17 cellular contexts compared by ENCODE assay signal in the genomic region with DNA sequence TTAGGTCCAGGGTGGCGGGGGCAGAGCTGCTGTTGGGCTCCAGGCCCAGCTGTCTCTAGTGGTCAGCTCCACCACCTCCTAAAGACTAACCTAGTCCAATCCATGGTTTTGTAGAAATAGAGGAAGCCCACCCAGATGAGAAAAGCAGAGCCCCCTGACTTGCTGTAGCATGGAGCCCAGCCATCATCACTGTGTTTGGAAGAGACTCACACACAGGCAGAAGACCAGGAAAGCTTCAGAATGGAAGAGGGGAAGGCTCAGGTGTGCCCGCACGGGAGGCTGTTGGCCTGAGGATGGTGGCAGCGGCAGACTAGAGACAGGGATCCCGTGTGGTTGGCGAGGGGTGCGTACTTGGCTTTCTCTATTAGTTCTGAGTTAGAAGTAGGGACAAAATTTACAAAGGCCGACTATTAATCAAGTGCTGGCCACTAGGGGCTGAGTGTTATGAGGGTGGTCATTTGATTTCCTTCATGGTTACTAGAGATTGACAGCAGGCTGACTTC.
DNase-seq lines count a peak whose midpoint lies in the region; ATAC-seq and TF ChIP-seq lines count a peak whose summit lies in the region.
"Had no signal": no experiment of that assay in that cellular context is flagged by ENCODE, and none has a peak within 500 bp of the region (broad histone marks: within the 10 kb centered on the region; RNA-seq: fewer than 3 reads in every experiment).

No MANE protein-coding gene starts in this region.

- peaks cover 22% of the 10 kb centered on the region for H3K27me3 Mint-ChIP-seq in chondrocyte (ENCODE audit: low read depth)
- H3K27me3 Mint-ChIP-seq in stimulated activated naive B cell treated with anti-CD40 and anti-IgM and Interleukin-4, amounts not matched to agents 10 μg/mL and 1 μg/mL and 100 μg/mL, for 72 hours = peaks cover 3 to 6% of the 10 kb centered on the region in 2 donors
- H3K27me3 Mint-ChIP-seq: CD4-positive, CD25-positive, alpha-beta regulatory T cell had no signal

- H3K36me3 Mint-ChIP-seq in chondrocyte (ENCODE audit: low read depth) = no peaks in the 10 kb centered on the region
- no peaks in the 10 kb centered on the region for H3K36me3 Mint-ChIP-seq in stimulated activated naive B cell treated with anti-CD40 and anti-IgM and Interleukin-4, amounts not matched to agents 10 μg/mL and 1 μg/mL and 100 μg/mL, for 72 hours
- H3K36me3 Mint-ChIP-seq: CD4-positive, CD25-positive, alpha-beta regulatory T cell; CD8-positive, alpha-beta T cell had no signal

- intact Hi-C loops in esophagus muscularis mucosa (cut with DNase I) = no loop called here

- no peak overlapping the region for H3K27ac ChIP-seq in coronary artery
- H3K27ac ChIP-seq in esophagus muscularis mucosa (replicated peaks in 1 of 4) = no peak overlapping the region
- H3K27ac ChIP-seq: GM23248 had no signal

- no peak overlapping the region for H3K4me3 ChIP-seq in coronary artery
- H3K4me3 ChIP-seq in esophagus muscularis mucosa = no peak overlapping the region
- H3K4me3 ChIP-seq: GM23248 had no signal

- TF ChIP-seq CTCF in chondrocyte (IDR thresholded peaks at IDR 0.05) = no peak
- TF ChIP-seq CTCF in coronary artery (IDR thresholded peaks at IDR 0.05) = no peak
- TF ChIP-seq CTCF in esophagus muscularis mucosa (IDR thresholded peaks at IDR 0.05) = no peak

- 93% methylated on average over 7 of the region's 8 CpGs for WGBS in esophagus muscularis mucosa

- peaks cover 0 to 57% (median 0%) of the 10 kb centered on the region in 4 donors for H3K27me3 ChIP-seq in esophagus muscularis mucosa

- H3K9me3 ChIP-seq in esophagus muscularis mucosa = no peaks in the 10 kb centered on the region
- H3K9me3 ChIP-seq: Caco-2 had no signal

- H3K36me3 ChIP-seq in esophagus muscularis mucosa = no peaks in the 10 kb centered on the region

- no peak overlapping the region for H3K27ac Mint-ChIP-seq in chondrocyte (ENCODE audit: unreplicated experiment)
- H3K27ac Mint-ChIP-seq in stimulated activated naive B cell treated with anti-CD40 and anti-IgM and Interleukin-4, amounts not matched to agents 10 μg/mL and 1 μg/mL and 100 μg/mL, for 72 hours = peak overlapping the region; percentile 28
- H3K27ac Mint-ChIP-seq: CD8-positive, alpha-beta T cell had no signal

- TF ChIP-seq EP300 in esophagus muscularis mucosa (IDR thresholded peaks at IDR 0.05) = no peak

- H3K4me1 ChIP-seq in esophagus muscularis mucosa = no peaks in the 10 kb centered on the region
- H3K4me1 ChIP-seq: Caco-2 had no signal

- H3K4me3 Mint-ChIP-seq in chondrocyte (ENCODE audit: unreplicated experiment) = no peak overlapping the region
- no peak overlapping the region for H3K4me3 Mint-ChIP-seq in stimulated activated naive B cell treated with anti-CD40 and anti-IgM and Interleukin-4, amounts not matched to agents 10 μg/mL and 1 μg/mL and 100 μg/mL, for 72 hours
- H3K4me3 Mint-ChIP-seq: CD4-positive, CD25-positive, alpha-beta regulatory T cell; CD8-positive, alpha-beta T cell had no signal

- peak; percentile 47 for DNase-seq in chondrocyte (ENCODE audit: low spot score)
- DNase-seq in coronary artery (ENCODE audit: low spot score) = peak; percentile 38
- peak; percentile 53 for DNase-seq in esophagus muscularis mucosa (ENCODE audit: extremely low spot score)
- no peak for DNase-seq in stimulated activated naive B cell treated with anti-CD40 and anti-IgM and Interleukin-4, amounts not matched to agents 10 μg/mL and 1 μg/mL and 100 μg/mL, for 72 hours
- DNase-seq in NCI-H748 treated with DMSO at 0.1 percent for 48 hours (lab: John Stamatoyannopoulos, UW) = no peak
- no peak for DNase-seq in CD1c-positive myeloid dendritic cell (ENCODE audit: extremely low spot score)
- DNase-seq: C1 segment of cervical spinal cord; Caco-2; CD4-positive, CD25-positive, alpha-beta regulatory T cell; DMS153; DND-41; GM23248; H7; HCEC 1CT had no signal

- no peak for ATAC-seq in stimulated activated naive B cell treated with anti-CD40 and anti-IgM and Interleukin-4, amounts not matched to agents 10 μg/mL and 1 μg/mL and 100 μg/mL, for 72 hours (replicated peaks)
- no peak for ATAC-seq in HG02678 (IDR thresholded peaks at IDR 0.05; ENCODE audit: unreplicated experiment)
- no peak for ATAC-seq in HG03354 (IDR thresholded peaks at IDR 0.05; ENCODE audit: poor library complexity, severe bottlenecking, unreplicated experiment)
- ATAC-seq: CD8-positive, alpha-beta T cell had no signal

- TF ChIP-seq POLR2A in esophagus muscularis mucosa (IDR thresholded peaks at IDR 0.05; ENCODE audit: low read depth) = no peak

- no peaks in the 10 kb centered on the region for H3K4me1 Mint-ChIP-seq in chondrocyte (ENCODE audit: low read depth)
- H3K4me1 Mint-ChIP-seq in stimulated activated naive B cell treated with anti-CD40 and anti-IgM and Interleukin-4, amounts not matched to agents 10 μg/mL and 1 μg/mL and 100 μg/mL, for 72 hours = no peaks in the 10 kb centered on the region
- H3K4me1 Mint-ChIP-seq: CD4-positive, CD25-positive, alpha-beta regulatory T cell had no signal

- H3K9me3 Mint-ChIP-seq in chondrocyte (ENCODE audit: low read depth) = peaks cover 6% of the 10 kb centered on the region
- peaks cover 0 to 5% of the 10 kb centered on the region in 2 donors for H3K9me3 Mint-ChIP-seq in stimulated activated naive B cell treated with anti-CD40 and anti-IgM and Interleukin-4, amounts not matched to agents 10 μg/mL and 1 μg/mL and 100 μg/mL, for 72 hours
- H3K9me3 Mint-ChIP-seq: CD8-positive, alpha-beta T cell had no signal

Comparison
In these comparisons a context has a peak if more than half of its experiments do, and no peak if none do; other contexts are left out.
1. DNase-seq: peak in chondrocyte (single experiment), coronary artery (single experiment) and esophagus muscularis mucosa (single experiment); none in stimulated activated naive B cell treated with anti-CD40 and anti-IgM and Interleukin-4, amounts not matched to agents 10 μg/mL and 1 μg/mL and 100 μg/mL, for 72 hours (single experiment), NCI-H748 treated with DMSO at 0.1 percent for 48 hours (single experiment) and CD1c-positive myeloid dendritic cell (single experiment).